ENCODE assay signal across 14 cellular contexts in the genomic region with DNA sequence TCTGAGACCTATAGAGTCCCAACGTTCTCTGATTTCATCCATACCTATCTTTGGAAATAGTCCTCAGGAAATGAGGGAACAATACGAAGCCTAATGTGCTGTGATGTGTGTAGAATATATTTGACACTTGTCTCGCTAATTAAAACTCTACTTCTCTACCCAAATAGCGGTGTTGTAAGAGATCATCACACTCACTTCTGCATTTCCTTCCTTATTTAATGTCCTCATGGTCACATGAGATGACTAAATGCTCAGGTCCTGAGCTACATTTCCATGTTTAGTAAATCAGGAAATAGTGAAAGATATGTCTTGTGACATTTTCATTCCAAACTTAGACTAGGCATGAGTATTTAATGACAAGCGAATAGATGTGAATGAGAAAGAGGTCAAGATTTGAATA.
DNase-seq lines count a peak whose midpoint lies in the region; ATAC-seq and TF ChIP-seq lines count a peak whose summit lies in the region.
"Had no signal": no experiment of that assay in that cellular context is flagged by ENCODE, and none has a peak within 500 bp of the region (broad histone marks: within the 10 kb centered on the region; RNA-seq: fewer than 3 reads in every experiment).

No MANE protein-coding gene starts in this region.

- POLR2A ChIA-PET in SK-N-SH (lab: Yijun Ruan, JAX): no interaction called here
- POLR2A ChIA-PET in naive thymus-derived CD4-positive, alpha-beta T cell (lab: Charles Lee): interaction anchor here (1.3 to 5.3 kb wide), 2 partner anchors 10 to 13 kb away, joined by 4 to 23 read pairs; no protein-coding TSS in a partner anchor

- TF ChIP-seq EP300 in SK-N-SH (IDR thresholded peaks at IDR 0.05; ENCODE audit: borderline replicate concordance in 1 of 2, low read depth in 1 of 2, low read length in 1 of 2) (no peak), ovary (IDR thresholded peaks at IDR 0.05) (no peak)

- peaks cover 82% of the 10 kb centered on the region for H3K79me2 ChIP-seq in SK-N-SH (ENCODE audit: insufficient read depth)
- H3K79me2 ChIP-seq in Karpas-422 (ENCODE audit: low read length): no peaks in the 10 kb centered on the region

- no peak overlapping the region for H2AFZ ChIP-seq in SK-N-SH (ENCODE audit: low read depth)
- 0 out of 2 replicates have a peak overlapping the region, but pooled peaks have one; percentile 8 for H2AFZ ChIP-seq in Karpas-422 (ENCODE audit: low read length)

- ATAC-seq in SK-N-SH treated with all-trans-retinoic acid at 6 μM for 48 hours: no peak
- ATAC-seq in activated naive CD8-positive, alpha-beta T cell treated with anti-CD3 and anti-CD28 coated beads, Interleukin-2, amount 50 U/mL, for 24 hours: no peak
- peak; percentile 70 for ATAC-seq in naive thymus-derived CD4-positive, alpha-beta T cell

- DNase-seq in SK-N-SH (no peak), Karpas-422 (no peak), nucleus accumbens (lab: John Stamatoyannopoulos, UW) (no peak), ovary (no peak)
- no peak for DNase-seq in activated naive CD8-positive, alpha-beta T cell treated with anti-CD3 and anti-CD28 coated beads, Interleukin-2, amount 50 U/mL, for 24 hours
- no peak for DNase-seq in naive thymus-derived CD4-positive, alpha-beta T cell
- DNase-seq in stimulated activated naive CD4-positive, alpha-beta T cell treated with Interleukin-2 at 50 U/mL for 16 hours (lab: John Stamatoyannopoulos, UW): no peak
- DNase-seq: activated T-cell treated with anti-CD3 and anti-CD28 coated beads, Interleukin-2, amount 50 U/mL, for 48 hours; glutamatergic neuron; SW 1271; thyroid gland had no signal

- peaks cover 18% of the 10 kb centered on the region for H3K36me3 Mint-ChIP-seq in activated naive CD8-positive, alpha-beta T cell treated with anti-CD3 and anti-CD28 coated beads, Interleukin-2, amount 50 U/mL, for 24 hours (ENCODE audit: low read depth)
- H3K36me3 Mint-ChIP-seq in naive thymus-derived CD4-positive, alpha-beta T cell: peaks cover 3 to 38% (median 26%) of the 10 kb centered on the region in 5 donors
- H3K36me3 Mint-ChIP-seq: brain had no signal

- intact Hi-C loops in naive thymus-derived CD4-positive, alpha-beta T cell (cut with micrococcal nuclease): loop anchor here in 1 of 2 donors (1.0 kb wide), 1 partner anchor 12 kb away; no protein-coding TSS in a partner anchor
- intact Hi-C loops in ovary (cut with DNase I): no loop called here

- no peak for TF ChIP-seq CTCF in SK-N-SH (IDR thresholded peaks at IDR 0.05)
- TF ChIP-seq CTCF in ovary (IDR thresholded peaks at IDR 0.05): no peak

- H3K9ac ChIP-seq in SK-N-SH (no peak overlapping the region), Karpas-422 (ENCODE audit: low read length) (no peak overlapping the region)

- CTCF ChIA-PET in SK-N-SH (lab: Yijun Ruan, JAX): interaction anchor here (1.5 kb wide), 1 partner anchor 9 kb away, joined by 4 read pairs; no protein-coding TSS in a partner anchor
- CTCF ChIA-PET in naive thymus-derived CD4-positive, alpha-beta T cell (lab: Charles Lee): interaction anchor here (1.2 kb wide), 1 partner anchor 9 kb away, joined by 3 read pairs; no protein-coding TSS in a partner anchor

- peak overlapping the region; percentile 30 for H3K27ac Mint-ChIP-seq in activated naive CD8-positive, alpha-beta T cell treated with anti-CD3 and anti-CD28 coated beads, Interleukin-2, amount 50 U/mL, for 24 hours
- peak overlapping the region in 6 of 9 donors; percentile 45 to 92 (median 74) for H3K27ac Mint-ChIP-seq in naive thymus-derived CD4-positive, alpha-beta T cell
- H3K27ac Mint-ChIP-seq: brain had no signal

- H3F3A ChIP-seq in SK-N-SH (replicated peaks; ENCODE audit: insufficient read depth): peaks cover 36% of the 10 kb centered on the region

- H4K20me1 ChIP-seq in SK-N-SH (ENCODE audit: insufficient read depth) (no peaks in the 10 kb centered on the region), Karpas-422 (ENCODE audit: insufficient read depth, low read depth, low read length) (no peaks in the 10 kb centered on the region)

- peaks cover 79% of the 10 kb centered on the region for H3K4me1 Mint-ChIP-seq in activated naive CD8-positive, alpha-beta T cell treated with anti-CD3 and anti-CD28 coated beads, Interleukin-2, amount 50 U/mL, for 24 hours
- H3K4me1 Mint-ChIP-seq in naive thymus-derived CD4-positive, alpha-beta T cell: peaks cover 41 to 81% (median 69%) of the 10 kb centered on the region in 7 donors

- 91% methylated on average over 5 of the region's 5 CpGs for WGBS in SK-N-SH (ENCODE audit: low lambda C conversion rate)
- 85 to 89% (median 87%) methylated on average over 5 of the region's 5 CpGs for WGBS in ovary, 3 donors

- H3K9me2 ChIP-seq in SK-N-SH (no peaks in the 10 kb centered on the region), Karpas-422 (replicated peaks; ENCODE audit: insufficient read depth, low read length) (no peaks in the 10 kb centered on the region)

- H3K27ac ChIP-seq in SK-N-SH (ENCODE audit: low read depth in 2 of 2, low read length in 1 of 2): peak overlapping the region; percentile 22 to 98; a peak in 3 of 4 replicates
- H3K27ac ChIP-seq in Karpas-422 (ENCODE audit: low read length): no peak overlapping the region
- H3K27ac ChIP-seq in naive thymus-derived CD4-positive, alpha-beta T cell (ENCODE audit: low read depth, low read length): peak overlapping the region; percentile 14
- no peak overlapping the region for H3K27ac ChIP-seq in ovary
- H3K27ac ChIP-seq: 22Rv1 had no signal

- TF ChIP-seq POLR2A in ovary (IDR thresholded peaks at IDR 0.05): no peak

- H3K4me3 ChIP-seq in SK-N-SH (ENCODE audit: low read depth in 2 of 2, low read length in 1 of 2) (no peak overlapping the region), Karpas-422 (ENCODE audit: low read length) (no peak overlapping the region), ovary (no peak overlapping the region)
- H3K4me3 ChIP-seq in naive thymus-derived CD4-positive, alpha-beta T cell (ENCODE audit: low read length): no peak overlapping the region
- H3K4me3 ChIP-seq: thyroid gland had no signal

- H3K36me3 ChIP-seq in SK-N-SH (replicated peaks in 1 of 2; ENCODE audit: control insufficient read depth in 1 of 2, insufficient read depth in 2 of 2, low read length in 1 of 2): no peaks in the 10 kb centered on the region
- H3K36me3 ChIP-seq in Karpas-422 (ENCODE audit: insufficient read depth, low read length): no peaks in the 10 kb centered on the region
- H3K36me3 ChIP-seq in naive thymus-derived CD4-positive, alpha-beta T cell (ENCODE audit: control insufficient read depth in 2 of 3, insufficient read depth in 3 of 3, low read length in 3 of 3): peaks cover 0 to 6% (median 0%) of the 10 kb centered on the region in 3 experiments
- H3K36me3 ChIP-seq in ovary: no peaks in the 10 kb centered on the region
- H3K36me3 ChIP-seq: thyroid gland had no signal

- no peak overlapping the region for H3K4me3 Mint-ChIP-seq in activated naive CD8-positive, alpha-beta T cell treated with anti-CD3 and anti-CD28 coated beads, Interleukin-2, amount 50 U/mL, for 24 hours
- H3K4me3 Mint-ChIP-seq in naive thymus-derived CD4-positive, alpha-beta T cell: peak overlapping the region in 4 of 10 donors; percentile 0 to 83 (median 30)
- H3K4me3 Mint-ChIP-seq: brain had no signal

- H3K9me3 ChIP-seq in SK-N-SH: no peaks in the 10 kb centered on the region
- H3K9me3 ChIP-seq in Karpas-422 (ENCODE audit: low read length): no peaks in the 10 kb centered on the region
- H3K9me3 ChIP-seq in naive thymus-derived CD4-positive, alpha-beta T cell (ENCODE audit: control insufficient read depth in 2 of 3, low read length in 3 of 3): no peaks in the 10 kb centered on the region
- H3K9me3 ChIP-seq in ovary: no peaks in the 10 kb centered on the region
- H3K9me3 ChIP-seq: thyroid gland had no signal

- H3K27me3 ChIP-seq in SK-N-SH (ENCODE audit: insufficient read depth): no peaks in the 10 kb centered on the region
- no peaks in the 10 kb centered on the region for H3K27me3 ChIP-seq in Karpas-422 (ENCODE audit: low read length)
- H3K27me3 ChIP-seq in naive thymus-derived CD4-positive, alpha-beta T cell (ENCODE audit: control insufficient read depth in 2 of 2, insufficient read depth in 2 of 2, low read length in 2 of 2): no peaks in the 10 kb centered on the region
- H3K27me3 ChIP-seq in ovary: no peaks in the 10 kb centered on the region
- H3K27me3 ChIP-seq: thyroid gland had no signal

- H3K27me3 Mint-ChIP-seq in activated naive CD8-positive, alpha-beta T cell treated with anti-CD3 and anti-CD28 coated beads, Interleukin-2, amount 50 U/mL, for 24 hours: no peaks in the 10 kb centered on the region
- no peaks in the 10 kb centered on the region for H3K27me3 Mint-ChIP-seq in naive thymus-derived CD4-positive, alpha-beta T cell
- H3K27me3 Mint-ChIP-seq: brain had no signal

- no peaks in the 10 kb centered on the region for H3K9me3 Mint-ChIP-seq in activated naive CD8-positive, alpha-beta T cell treated with anti-CD3 and anti-CD28 coated beads, Interleukin-2, amount 50 U/mL, for 24 hours
- H3K9me3 Mint-ChIP-seq in naive thymus-derived CD4-positive, alpha-beta T cell: peaks cover 0 to 1% (median 0%) of the 10 kb centered on the region in 11 donors
- H3K9me3 Mint-ChIP-seq: brain had no signal

- TF ChIP-seq RAD21 in SK-N-SH (IDR thresholded peaks at IDR 0.05; ENCODE audit: low read length): no peak

- H3K4me1 ChIP-seq in SK-N-SH (ENCODE audit: control insufficient read depth in 1 of 2, insufficient read depth in 2 of 2, low read depth in 1 of 2, low read length in 1 of 2): peaks cover 0 to 52% of the 10 kb centered on the region in 2 experiments
- H3K4me1 ChIP-seq in Karpas-422 (ENCODE audit: low read length): no peaks in the 10 kb centered on the region
- H3K4me1 ChIP-seq in naive thymus-derived CD4-positive, alpha-beta T cell (ENCODE audit: control insufficient read depth in 2 of 2, insufficient read depth in 2 of 2, low read length in 2 of 2): peaks cover 0 to 35% of the 10 kb centered on the region in 2 donors
- peaks cover 13% of the 10 kb centered on the region for H3K4me1 ChIP-seq in ovary (ENCODE audit: insufficient read depth)

- H3K4me2 ChIP-seq in SK-N-SH (no peak overlapping the region), Karpas-422 (ENCODE audit: low read depth, low read length, poor library complexity, severe bottlenecking) (no peak overlapping the region)

TF ChIP-seq in SK-N-SH treated with all-trans-retinoic acid at 6 μM for 48 hours, 23 proteins besides CTCF, POLR2A, EP300 and RAD21 (continues in another document):
- TF ChIP-seq BACH2 (CRISPR knock-in tag; IDR thresholded peaks at IDR 0.05; ENCODE audit: borderline replicate concordance) (no peak), ZFP3 (CRISPR knock-in tag; IDR thresholded peaks at IDR 0.05) (no peak), OSR1 (CRISPR knock-in tag; IDR thresholded peaks at IDR 0.05) (no peak), ARNTL (CRISPR knock-in tag; IDR thresholded peaks at IDR 0.05; ENCODE audit: borderline replicate concordance, low read depth) (no peak), ISL1 (CRISPR knock-in tag; IDR thresholded peaks at IDR 0.05) (no peak)

Comparison
In these comparisons a context has a peak if more than half of its experiments do, and no peak if none do; other contexts are left out.
1. H3K27ac ChIP-seq: peak in SK-N-SH (2 of 2) and naive thymus-derived CD4-positive, alpha-beta T cell (single experiment); none in Karpas-422 (single experiment) and ovary (0 of 2).